ENCODE assay signal across 1 cellular context in genomic region chr12:104215638-104216297, GRCh38.
TF ChIP-seq lines count a peak whose summit lies in the region.

TXNRD1 (plus strand) TSS chr12:104215779; CDS start chr12:104215803, 24 bp downstream.

TF ChIP-seq in K562, 482 proteins besides CTCF, POLR2A, EP300 and RAD21 (continued from another document and continues in another):
- no peak for TF ChIP-seq ARID3B (CRISPR knock-in tag; IDR thresholded peaks at IDR 0.05; ENCODE audit: borderline replicate concordance)
- TF ChIP-seq GTF2E2 (tag; IDR thresholded peaks at IDR 0.05): no peak
- no peak for TF ChIP-seq BRD9 (IDR thresholded peaks at IDR 0.05; ENCODE audit: low read depth, partially characterized antibody)
- TF ChIP-seq PML (IDR thresholded peaks at IDR 0.05; ENCODE audit: low read length): no peak
- TF ChIP-seq MAX (CRISPR knock-in tag; IDR thresholded peaks at IDR 0.05): peak; percentile 76; the same call in 1 of the 2 replicates
- no peak for TF ChIP-seq NCOA6 (IDR thresholded peaks at IDR 0.05)
- 0 out of 2 replicates have a peak, but pooled peaks have one; percentile 10 for TF ChIP-seq NCOR1 (IDR thresholded peaks at IDR 0.05)
- TF ChIP-seq SIRT6 (IDR thresholded peaks at IDR 0.05; ENCODE audit: low read depth, low read length): no peak
- TF ChIP-seq BRF1 (IDR thresholded peaks at IDR 0.05; ENCODE audit: borderline replicate concordance, extremely low read depth, insufficient read length): no peak
- TF ChIP-seq, protein P1, sequence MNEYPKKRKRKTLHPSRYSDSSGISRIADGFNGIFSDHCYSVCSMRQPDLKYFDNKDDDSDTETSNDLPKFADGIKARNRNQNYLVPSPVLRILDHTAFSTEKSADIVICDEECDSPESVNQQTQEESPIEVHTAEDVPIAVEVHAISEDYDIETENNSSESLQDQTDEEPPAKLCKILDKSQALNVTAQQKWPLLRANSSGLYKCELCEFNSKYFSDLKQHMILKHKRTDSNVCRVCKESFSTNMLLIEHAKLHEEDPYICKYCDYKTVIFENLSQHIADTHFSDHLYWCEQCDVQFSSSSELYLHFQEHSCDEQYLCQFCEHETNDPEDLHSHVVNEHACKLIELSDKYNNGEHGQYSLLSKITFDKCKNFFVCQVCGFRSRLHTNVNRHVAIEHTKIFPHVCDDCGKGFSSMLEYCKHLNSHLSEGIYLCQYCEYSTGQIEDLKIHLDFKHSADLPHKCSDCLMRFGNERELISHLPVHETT (CRISPR knock-in tag; conservative IDR thresholded peaks at IDR 0.05 in 1 of 2, IDR thresholded peaks at IDR 0.05 in 1 of 2): no peak
- TF ChIP-seq PRDM10 (IDR thresholded peaks at IDR 0.05; ENCODE audit: partially characterized antibody): peak; percentile 50
- peak; percentile 87; the same call in 1 of the 2 replicates for TF ChIP-seq XRCC5 (IDR thresholded peaks at IDR 0.05; ENCODE audit: low read depth, low read length)
- TF ChIP-seq SP2 (IDR thresholded peaks at IDR 0.05; ENCODE audit: extremely low read depth, low read depth, low read length, poor library complexity, severe bottlenecking): no peak
- TF ChIP-seq, protein P2, sequence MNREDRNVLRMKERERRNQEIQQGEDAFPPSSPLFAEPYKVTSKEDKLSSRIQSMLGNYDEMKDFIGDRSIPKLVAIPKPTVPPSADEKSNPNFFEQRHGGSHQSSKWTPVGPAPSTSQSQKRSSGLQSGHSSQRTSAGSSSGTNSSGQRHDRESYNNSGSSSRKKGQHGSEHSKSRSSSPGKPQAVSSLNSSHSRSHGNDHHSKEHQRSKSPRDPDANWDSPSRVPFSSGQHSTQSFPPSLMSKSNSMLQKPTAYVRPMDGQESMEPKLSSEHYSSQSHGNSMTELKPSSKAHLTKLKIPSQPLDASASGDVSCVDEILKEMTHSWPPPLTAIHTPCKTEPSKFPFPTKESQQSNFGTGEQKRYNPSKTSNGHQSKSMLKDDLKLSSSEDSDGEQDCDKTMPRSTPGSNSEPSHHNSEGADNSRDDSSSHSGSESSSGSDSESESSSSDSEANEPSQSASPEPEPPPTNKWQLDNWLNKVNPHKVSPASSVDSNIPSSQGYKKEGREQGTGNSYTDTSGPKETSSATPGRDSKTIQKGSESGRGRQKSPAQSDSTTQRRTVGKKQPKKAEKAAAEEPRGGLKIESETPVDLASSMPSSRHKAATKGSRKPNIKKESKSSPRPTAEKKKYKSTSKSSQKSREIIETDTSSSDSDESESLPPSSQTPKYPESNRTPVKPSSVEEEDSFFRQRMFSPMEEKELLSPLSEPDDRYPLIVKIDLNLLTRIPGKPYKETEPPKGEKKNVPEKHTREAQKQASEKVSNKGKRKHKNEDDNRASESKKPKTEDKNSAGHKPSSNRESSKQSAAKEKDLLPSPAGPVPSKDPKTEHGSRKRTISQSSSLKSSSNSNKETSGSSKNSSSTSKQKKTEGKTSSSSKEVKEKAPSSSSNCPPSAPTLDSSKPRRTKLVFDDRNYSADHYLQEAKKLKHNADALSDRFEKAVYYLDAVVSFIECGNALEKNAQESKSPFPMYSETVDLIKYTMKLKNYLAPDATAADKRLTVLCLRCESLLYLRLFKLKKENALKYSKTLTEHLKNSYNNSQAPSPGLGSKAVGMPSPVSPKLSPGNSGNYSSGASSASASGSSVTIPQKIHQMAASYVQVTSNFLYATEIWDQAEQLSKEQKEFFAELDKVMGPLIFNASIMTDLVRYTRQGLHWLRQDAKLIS (CRISPR knock-in tag; IDR thresholded peaks at IDR 0.05): no peak
- 0 out of 2 replicates have a peak, but pooled peaks have one; percentile 59 for TF ChIP-seq HNRNPL (IDR thresholded peaks at IDR 0.05; ENCODE audit: low read depth, low read length)
- TF ChIP-seq, protein P3, sequence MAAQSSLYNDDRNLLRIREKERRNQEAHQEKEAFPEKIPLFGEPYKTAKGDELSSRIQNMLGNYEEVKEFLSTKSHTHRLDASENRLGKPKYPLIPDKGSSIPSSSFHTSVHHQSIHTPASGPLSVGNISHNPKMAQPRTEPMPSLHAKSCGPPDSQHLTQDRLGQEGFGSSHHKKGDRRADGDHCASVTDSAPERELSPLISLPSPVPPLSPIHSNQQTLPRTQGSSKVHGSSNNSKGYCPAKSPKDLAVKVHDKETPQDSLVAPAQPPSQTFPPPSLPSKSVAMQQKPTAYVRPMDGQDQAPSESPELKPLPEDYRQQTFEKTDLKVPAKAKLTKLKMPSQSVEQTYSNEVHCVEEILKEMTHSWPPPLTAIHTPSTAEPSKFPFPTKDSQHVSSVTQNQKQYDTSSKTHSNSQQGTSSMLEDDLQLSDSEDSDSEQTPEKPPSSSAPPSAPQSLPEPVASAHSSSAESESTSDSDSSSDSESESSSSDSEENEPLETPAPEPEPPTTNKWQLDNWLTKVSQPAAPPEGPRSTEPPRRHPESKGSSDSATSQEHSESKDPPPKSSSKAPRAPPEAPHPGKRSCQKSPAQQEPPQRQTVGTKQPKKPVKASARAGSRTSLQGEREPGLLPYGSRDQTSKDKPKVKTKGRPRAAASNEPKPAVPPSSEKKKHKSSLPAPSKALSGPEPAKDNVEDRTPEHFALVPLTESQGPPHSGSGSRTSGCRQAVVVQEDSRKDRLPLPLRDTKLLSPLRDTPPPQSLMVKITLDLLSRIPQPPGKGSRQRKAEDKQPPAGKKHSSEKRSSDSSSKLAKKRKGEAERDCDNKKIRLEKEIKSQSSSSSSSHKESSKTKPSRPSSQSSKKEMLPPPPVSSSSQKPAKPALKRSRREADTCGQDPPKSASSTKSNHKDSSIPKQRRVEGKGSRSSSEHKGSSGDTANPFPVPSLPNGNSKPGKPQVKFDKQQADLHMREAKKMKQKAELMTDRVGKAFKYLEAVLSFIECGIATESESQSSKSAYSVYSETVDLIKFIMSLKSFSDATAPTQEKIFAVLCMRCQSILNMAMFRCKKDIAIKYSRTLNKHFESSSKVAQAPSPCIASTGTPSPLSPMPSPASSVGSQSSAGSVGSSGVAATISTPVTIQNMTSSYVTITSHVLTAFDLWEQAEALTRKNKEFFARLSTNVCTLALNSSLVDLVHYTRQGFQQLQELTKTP (IDR thresholded peaks at IDR 0.05; ENCODE audit: low read depth in 1 of 2, partially characterized antibody in 2 of 2): no peak
- TF ChIP-seq, protein P4, sequence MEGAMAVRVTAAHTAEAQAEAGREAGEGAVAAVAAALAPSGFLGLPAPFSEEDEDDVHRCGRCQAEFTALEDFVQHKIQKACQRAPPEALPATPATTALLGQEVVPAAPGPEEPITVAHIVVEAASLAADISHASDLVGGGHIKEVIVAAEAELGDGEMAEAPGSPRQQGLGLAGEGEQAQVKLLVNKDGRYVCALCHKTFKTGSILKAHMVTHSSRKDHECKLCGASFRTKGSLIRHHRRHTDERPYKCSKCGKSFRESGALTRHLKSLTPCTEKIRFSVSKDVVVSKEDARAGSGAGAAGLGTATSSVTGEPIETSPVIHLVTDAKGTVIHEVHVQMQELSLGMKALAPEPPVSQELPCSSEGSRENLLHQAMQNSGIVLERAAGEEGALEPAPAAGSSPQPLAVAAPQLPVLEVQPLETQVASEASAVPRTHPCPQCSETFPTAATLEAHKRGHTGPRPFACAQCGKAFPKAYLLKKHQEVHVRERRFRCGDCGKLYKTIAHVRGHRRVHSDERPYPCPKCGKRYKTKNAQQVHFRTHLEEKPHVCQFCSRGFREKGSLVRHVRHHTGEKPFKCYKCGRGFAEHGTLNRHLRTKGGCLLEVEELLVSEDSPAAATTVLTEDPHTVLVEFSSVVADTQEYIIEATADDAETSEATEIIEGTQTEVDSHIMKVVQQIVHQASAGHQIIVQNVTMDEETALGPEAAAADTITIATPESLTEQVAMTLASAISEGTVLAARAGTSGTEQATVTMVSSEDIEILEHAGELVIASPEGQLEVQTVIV (CRISPR knock-in tag; IDR thresholded peaks at IDR 0.05; ENCODE audit: borderline replicate concordance): no peak
- TF ChIP-seq KLF1 (tag; IDR thresholded peaks at IDR 0.05): 0 out of 2 replicates have a peak, but pooled peaks have one; percentile 37
- no peak for TF ChIP-seq POLR2H (tag; IDR thresholded peaks at IDR 0.05; ENCODE audit: low read depth)
- peak; percentile 49; the same call in 1 of the 2 replicates for TF ChIP-seq RBM34 (IDR thresholded peaks at IDR 0.05; ENCODE audit: borderline replicate concordance, insufficient read depth, low read length)
- TF ChIP-seq CHD2 (IDR thresholded peaks at IDR 0.05; ENCODE audit: low read depth, low read length): no peak
- TF ChIP-seq ZNF239 (CRISPR knock-in tag; IDR thresholded peaks at IDR 0.05): no peak
- peak; percentile 25; the same call in 1 of the 2 replicates for TF ChIP-seq KLF6 (CRISPR knock-in tag; IDR thresholded peaks at IDR 0.05; ENCODE audit: borderline replicate concordance)
- TF ChIP-seq ZFPM2 (CRISPR knock-in tag; IDR thresholded peaks at IDR 0.05): no peak
- TF ChIP-seq ZNF224 (CRISPR knock-in tag; IDR thresholded peaks at IDR 0.05): no peak
- no peak for TF ChIP-seq ZNF436 (CRISPR knock-in tag; IDR thresholded peaks at IDR 0.05)
- TF ChIP-seq, protein P5, sequence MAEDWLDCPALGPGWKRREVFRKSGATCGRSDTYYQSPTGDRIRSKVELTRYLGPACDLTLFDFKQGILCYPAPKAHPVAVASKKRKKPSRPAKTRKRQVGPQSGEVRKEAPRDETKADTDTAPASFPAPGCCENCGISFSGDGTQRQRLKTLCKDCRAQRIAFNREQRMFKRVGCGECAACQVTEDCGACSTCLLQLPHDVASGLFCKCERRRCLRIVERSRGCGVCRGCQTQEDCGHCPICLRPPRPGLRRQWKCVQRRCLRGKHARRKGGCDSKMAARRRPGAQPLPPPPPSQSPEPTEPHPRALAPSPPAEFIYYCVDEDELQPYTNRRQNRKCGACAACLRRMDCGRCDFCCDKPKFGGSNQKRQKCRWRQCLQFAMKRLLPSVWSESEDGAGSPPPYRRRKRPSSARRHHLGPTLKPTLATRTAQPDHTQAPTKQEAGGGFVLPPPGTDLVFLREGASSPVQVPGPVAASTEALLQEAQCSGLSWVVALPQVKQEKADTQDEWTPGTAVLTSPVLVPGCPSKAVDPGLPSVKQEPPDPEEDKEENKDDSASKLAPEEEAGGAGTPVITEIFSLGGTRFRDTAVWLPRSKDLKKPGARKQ (CRISPR knock-in tag; IDR thresholded peaks at IDR 0.05): peak; percentile 65; the same call in 1 of the 2 replicates
- TF ChIP-seq, protein P6, sequence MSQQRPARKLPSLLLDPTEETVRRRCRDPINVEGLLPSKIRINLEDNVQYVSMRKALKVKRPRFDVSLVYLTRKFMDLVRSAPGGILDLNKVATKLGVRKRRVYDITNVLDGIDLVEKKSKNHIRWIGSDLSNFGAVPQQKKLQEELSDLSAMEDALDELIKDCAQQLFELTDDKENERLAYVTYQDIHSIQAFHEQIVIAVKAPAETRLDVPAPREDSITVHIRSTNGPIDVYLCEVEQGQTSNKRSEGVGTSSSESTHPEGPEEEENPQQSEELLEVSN (IDR thresholded peaks at IDR 0.05; ENCODE audit: borderline replicate concordance in 1 of 2, extremely low read depth in 1 of 2, insufficient read depth in 1 of 2, insufficient read length in 1 of 2, low read depth in 1 of 2, low read length in 1 of 2, poor library complexity in 1 of 2, severe bottlenecking in 1 of 2): peak; percentile 73 to 92
- no peak for TF ChIP-seq NFE2L1 (tag; IDR thresholded peaks at IDR 0.05; ENCODE audit: borderline replicate concordance, low read depth)
- TF ChIP-seq CREB3 (tag; conservative IDR thresholded peaks at IDR 0.05; ENCODE audit: low read depth): no peak
- TF ChIP-seq EP400 (IDR thresholded peaks at IDR 0.05): peak; percentile 25; the same call in 1 of the 2 replicates
- peak; percentile 72 for TF ChIP-seq HMGN3 (IDR thresholded peaks at IDR 0.05; ENCODE audit: borderline replicate concordance, extremely low read depth, insufficient read length, low read depth, low read length)
- TF ChIP-seq BRD4 (IDR thresholded peaks at IDR 0.05): no peak
- no peak for TF ChIP-seq NCOA2 (IDR thresholded peaks at IDR 0.05; ENCODE audit: partially characterized antibody in 2 of 2)
- TF ChIP-seq ARID1B (IDR thresholded peaks at IDR 0.05): peak; percentile 10; the same call in 1 of the 2 replicates
